ENCODE assay signal across 14 cellular contexts in the genomic region with DNA sequence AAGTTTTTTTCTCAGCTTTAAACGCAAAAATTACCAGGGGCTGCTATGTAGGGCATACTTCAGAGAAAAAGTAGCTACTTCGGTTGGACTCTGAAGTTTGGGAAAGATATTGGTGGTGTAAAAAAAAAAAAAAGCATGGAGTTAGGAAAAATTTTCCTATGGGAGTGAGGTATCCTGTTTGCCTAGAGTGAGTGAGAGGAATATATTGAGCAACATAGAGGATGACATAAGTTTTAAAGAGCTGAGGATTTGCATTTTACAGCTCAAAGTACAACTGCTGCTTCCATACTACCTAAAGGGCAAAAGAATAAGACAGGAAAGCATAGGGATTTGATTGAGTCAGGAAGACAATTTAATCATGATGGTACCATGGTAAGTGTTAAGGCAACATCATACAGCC. TPM values are rescaled to one million over a fixed set of nuclear protein-coding genes. Genes with fewer than 3 reads are reported as not detected.
DNase-seq lines count a peak whose midpoint lies in the region; ATAC-seq lines count a peak whose summit lies in the region.
"Had no signal": no experiment of that assay in that cellular context is flagged by ENCODE, and none has a peak within 500 bp of the region (broad histone marks: within the 10 kb centered on the region; RNA-seq: fewer than 3 reads in every experiment).

No MANE protein-coding gene starts in this region.

- H3K27me3 Mint-ChIP-seq in activated T-cell treated with anti-CD3 and anti-CD28 coated beads, Interleukin-2, amount 50 U/mL, for 4 hours (ENCODE audit: low read depth) = no peaks in the 10 kb centered on the region
- H3K27me3 Mint-ChIP-seq in activated naive CD8-positive, alpha-beta T cell = no peaks in the 10 kb centered on the region
- no peaks in the 10 kb centered on the region for H3K27me3 Mint-ChIP-seq in stimulated activated memory B cell treated with anti-CD40 and anti-IgM and Interleukin-4, amounts not matched to agents 10 μg/mL and 1 μg/mL and 100 μg/mL, for 72 hours

- H3K27ac Mint-ChIP-seq in activated naive CD8-positive, alpha-beta T cell = no peak overlapping the region
- no peak overlapping the region for H3K27ac Mint-ChIP-seq in stimulated activated memory B cell treated with anti-CD40 and anti-IgM and Interleukin-4, amounts not matched to agents 10 μg/mL and 1 μg/mL and 100 μg/mL, for 72 hours

- intact Hi-C loops in left colon (cut with DNase I, micrococcal nuclease) = no loop called here

- no peak for ATAC-seq in activated T-cell treated with anti-CD3 and anti-CD28 coated beads, Interleukin-2, amount 50 U/mL, for 4 hours
- ATAC-seq in left colon (peak; percentile 59), GM18502 (IDR thresholded peaks at IDR 0.05; ENCODE audit: poor library complexity, unreplicated experiment) (no peak), GM21381 (IDR thresholded peaks at IDR 0.05; ENCODE audit: unreplicated experiment) (no peak)
- ATAC-seq in stimulated activated memory B cell treated with anti-CD40 and anti-IgM and Interleukin-4, amounts not matched to agents 10 μg/mL and 1 μg/mL and 100 μg/mL, for 72 hours = no peak
- ATAC-seq: esophagus mucosa had no signal

- H3K4me1 Mint-ChIP-seq in activated T-cell treated with anti-CD3 and anti-CD28 coated beads, Interleukin-2, amount 50 U/mL, for 4 hours (ENCODE audit: low read depth) = peaks cover 29% of the 10 kb centered on the region
- H3K4me1 Mint-ChIP-seq in activated naive CD8-positive, alpha-beta T cell (ENCODE audit: low read depth) = peaks cover 32% of the 10 kb centered on the region
- H3K4me1 Mint-ChIP-seq in stimulated activated memory B cell treated with anti-CD40 and anti-IgM and Interleukin-4, amounts not matched to agents 10 μg/mL and 1 μg/mL and 100 μg/mL, for 72 hours = peaks cover 14% of the 10 kb centered on the region

- H3K36me3 Mint-ChIP-seq in activated T-cell treated with anti-CD3 and anti-CD28 coated beads, Interleukin-2, amount 50 U/mL, for 4 hours (ENCODE audit: insufficient read depth) = peaks cover 9% of the 10 kb centered on the region
- H3K36me3 Mint-ChIP-seq in activated naive CD8-positive, alpha-beta T cell = peaks cover 6% of the 10 kb centered on the region
- peaks cover 16% of the 10 kb centered on the region for H3K36me3 Mint-ChIP-seq in stimulated activated memory B cell treated with anti-CD40 and anti-IgM and Interleukin-4, amounts not matched to agents 10 μg/mL and 1 μg/mL and 100 μg/mL, for 72 hours

- peak overlapping the region; percentile 53 for H3K4me3 Mint-ChIP-seq in activated T-cell treated with anti-CD3 and anti-CD28 coated beads, Interleukin-2, amount 50 U/mL, for 4 hours
- peak overlapping the region; percentile 31 for H3K4me3 Mint-ChIP-seq in activated naive CD8-positive, alpha-beta T cell
- H3K4me3 Mint-ChIP-seq in stimulated activated memory B cell treated with anti-CD40 and anti-IgM and Interleukin-4, amounts not matched to agents 10 μg/mL and 1 μg/mL and 100 μg/mL, for 72 hours = peak overlapping the region; percentile 58

- DNase-seq in activated T-cell treated with anti-CD3 and anti-CD28 coated beads, Interleukin-2, amount 50 U/mL, for 4 hours = no peak
- no peak for DNase-seq in activated T-cell treated with anti-CD3 and anti-CD28 coated beads, Interleukin-2, amount 50 U/mL, for 48 hours
- DNase-seq in left colon (no peak), kidney tubule cell (ENCODE audit: low spot score) (no peak)
- DNase-seq: ACHN; activated CD8-positive, alpha-beta memory T cell treated with anti-CD3 and anti-CD28 coated beads, Interleukin-2, amount 50 U/mL, for 4 hours; amniotic stem cell; SHP77; stimulated activated naive CD4-positive, alpha-beta T cell treated with Interleukin-2 at 50 U/mL for 16 hours had no signal

- H3K9me3 Mint-ChIP-seq in activated T-cell treated with anti-CD3 and anti-CD28 coated beads, Interleukin-2, amount 50 U/mL, for 4 hours = no peaks in the 10 kb centered on the region
- no peaks in the 10 kb centered on the region for H3K9me3 Mint-ChIP-seq in activated naive CD8-positive, alpha-beta T cell (ENCODE audit: low read depth)
- no peaks in the 10 kb centered on the region for H3K9me3 Mint-ChIP-seq in stimulated activated memory B cell treated with anti-CD40 and anti-IgM and Interleukin-4, amounts not matched to agents 10 μg/mL and 1 μg/mL and 100 μg/mL, for 72 hours

RNA-seq across cellular contexts. Expression of a gene that starts 7.3 kb away (rescaled TPM):
- total RNA-seq in activated T-cell treated with anti-CD3 and anti-CD28 coated beads, Interleukin-2, amount 50 U/mL, for 4 hours = 1 to 10 TPM; 2.1 to 2.5 (median 2.2) TPM
- total RNA-seq in left colon = 1 to 10 TPM; 2.5 to 5.0 TPM

RNA-seq across cellular contexts. Expression of a gene that starts 53.7 kb away (rescaled TPM):
- under 1 TPM; 0.33 to 0.61 (median 0.42) TPM for total RNA-seq in activated T-cell treated with anti-CD3 and anti-CD28 coated beads, Interleukin-2, amount 50 U/mL, for 4 hours
- 1 to 10 TPM; 1.5 to 4.4 TPM for total RNA-seq in left colon

RNA-seq across cellular contexts. Expression of a gene that starts 59.2 kb away (rescaled TPM):
- total RNA-seq in activated T-cell treated with anti-CD3 and anti-CD28 coated beads, Interleukin-2, amount 50 U/mL, for 4 hours = 10 to 100 TPM; 15.0 to 17.3 (median 16.8) TPM
- 10 to 100 TPM in 1 of 2 donors, 1 to 10 TPM in 1; 9.6 to 12.1 TPM for total RNA-seq in left colon
